In the genomic region with DNA sequence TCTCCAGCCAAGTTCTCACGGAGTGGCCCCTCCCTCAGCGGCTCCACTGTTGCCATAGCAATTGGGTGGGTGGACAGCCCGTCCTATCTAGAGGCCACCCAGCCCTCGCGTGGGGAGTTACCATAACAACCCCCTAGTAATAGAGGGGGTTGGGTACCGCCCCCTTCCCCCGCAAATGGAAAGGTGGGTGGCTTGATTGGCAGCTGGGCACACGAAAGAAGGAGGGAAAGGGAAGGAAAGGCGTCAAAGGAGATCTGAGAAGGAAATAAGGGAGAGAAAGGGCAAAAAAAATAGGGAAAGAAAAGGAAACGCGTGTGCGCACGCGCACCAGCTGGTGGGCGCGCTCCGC, we compare ENCODE assay signal across 10 cellular contexts. TPM values are rescaled to one million over a fixed set of nuclear protein-coding genes. Genes with fewer than 3 reads are reported as not detected.
DNase-seq lines count a peak whose midpoint lies in the region; ATAC-seq and TF ChIP-seq lines count a peak whose summit lies in the region.
"Not testable (repeated sequence)": the region's sequence is repeated elsewhere in the genome, so short reads cannot be mapped to it uniquely, and the experiment has no call there.
"Had no signal": no experiment of that assay in that cellular context is flagged by ENCODE, and none has a peak within 500 bp of the region (broad histone marks: within the 10 kb centered on the region; RNA-seq: fewer than 3 reads in every experiment).

No MANE protein-coding gene starts in this region.

- H3K36me3 ChIP-seq in upper lobe of right lung = not testable (repeated sequence)

- not testable (repeated sequence) for H3K9me3 ChIP-seq in iPS-18c (ENCODE audit: control insufficient read depth, insufficient read depth, low read length); upper lobe of right lung

- POLR2A ChIA-PET in activated CD4-positive, alpha-beta memory T cell treated with anti-CD3 and anti-CD28 coated beads, Interleukin-2, amount 10 ng/mL, durations not matched to agents 7 days and 5 days (lab: Charles Lee) = interaction anchor here (1.0 to 1.4 kb wide), 2 partner anchors 25 to 29 kb away, joined by 3 to 4 read pairs; no protein-coding TSS in a partner anchor

- H3K36me3 Mint-ChIP-seq in IgD-negative memory B cell; osteocyte (ENCODE audit: unreplicated experiment): not testable (repeated sequence)
- H3K36me3 Mint-ChIP-seq in activated CD4-positive, alpha-beta memory T cell treated with anti-CD3 and anti-CD28 coated beads, Interleukin-2, amount 10 ng/mL, durations not matched to agents 7 days and 5 days (ENCODE audit: low read depth) = peaks cover 14% of the 10 kb centered on the region

- peak overlapping the region; percentile 83 to 97 (median 94) for H3K4me3 Mint-ChIP-seq in IgD-negative memory B cell
- peak overlapping the region; percentile 81 for H3K4me3 Mint-ChIP-seq in activated CD4-positive, alpha-beta memory T cell treated with anti-CD3 and anti-CD28 coated beads, Interleukin-2, amount 10 ng/mL, durations not matched to agents 7 days and 5 days
- H3K4me3 Mint-ChIP-seq in osteocyte (ENCODE audit: unreplicated experiment) = peak overlapping the region; percentile 91

- not testable (repeated sequence) for TF ChIP-seq POLR2A in GM18505 (IDR thresholded peaks at IDR 0.05; ENCODE audit: borderline replicate concordance, extremely low read depth, insufficient read depth, insufficient read length)

- H3K4me1 Mint-ChIP-seq in IgD-negative memory B cell (peaks cover 14 to 25% (median 24%) of the 10 kb centered on the region in 3 donors), osteocyte (ENCODE audit: unreplicated experiment) (peaks cover 35% of the 10 kb centered on the region)
- H3K4me1 Mint-ChIP-seq in activated CD4-positive, alpha-beta memory T cell treated with anti-CD3 and anti-CD28 coated beads, Interleukin-2, amount 10 ng/mL, durations not matched to agents 7 days and 5 days = peaks cover 34% of the 10 kb centered on the region

- peak overlapping the region; percentile 92 to 97 for H3K27ac ChIP-seq in coronary artery
- H3K27ac ChIP-seq in upper lobe of right lung = peak overlapping the region; percentile 90

- H3K27ac Mint-ChIP-seq in IgD-negative memory B cell (peak overlapping the region; percentile 89 to 98 (median 96)), osteocyte (ENCODE audit: unreplicated experiment) (peak overlapping the region; percentile 97)
- H3K27ac Mint-ChIP-seq in activated CD4-positive, alpha-beta memory T cell treated with anti-CD3 and anti-CD28 coated beads, Interleukin-2, amount 10 ng/mL, durations not matched to agents 7 days and 5 days = peak overlapping the region; percentile 77

- H3K27me3 Mint-ChIP-seq in IgD-negative memory B cell; activated CD4-positive, alpha-beta memory T cell treated with anti-CD3 and anti-CD28 coated beads, Interleukin-2, amount 10 ng/mL, durations not matched to agents 7 days and 5 days; osteocyte (ENCODE audit: unreplicated experiment): not testable (repeated sequence)

- CTCF ChIA-PET in activated CD4-positive, alpha-beta memory T cell treated with anti-CD3 and anti-CD28 coated beads, Interleukin-2, amount 10 ng/mL, durations not matched to agents 7 days and 5 days (lab: Charles Lee) = not testable (repeated sequence)

- intact Hi-C loops in upper lobe of right lung (cut with DNase I) = not testable (repeated sequence)

- H3K27me3 ChIP-seq in upper lobe of right lung = not testable (repeated sequence)

- not testable (repeated sequence) for H3K9me3 Mint-ChIP-seq in IgD-negative memory B cell; activated CD4-positive, alpha-beta memory T cell treated with anti-CD3 and anti-CD28 coated beads, Interleukin-2, amount 10 ng/mL, durations not matched to agents 7 days and 5 days; osteocyte (ENCODE audit: unreplicated experiment)

- not testable (repeated sequence) for TF ChIP-seq CTCF in HFF-Myc (IDR thresholded peaks at IDR 0.05; ENCODE audit: low read depth, low read length, missing control alignments); coronary artery (IDR thresholded peaks at IDR 0.05); osteocyte (IDR thresholded peaks at IDR 0.05); upper lobe of right lung (IDR thresholded peaks at IDR 0.05)

- ATAC-seq in GM18505 (IDR thresholded peaks at IDR 0.05; ENCODE audit: unreplicated experiment) (peak; percentile 5), upper lobe of right lung (peak; percentile 1)

- H3K4me3 ChIP-seq in HFF-Myc (replicated peaks; ENCODE audit: low read depth, low read length) (peak overlapping the region; percentile 85), coronary artery (peak overlapping the region; percentile 100), iPS-18c (ENCODE audit: insufficient read depth, low read depth, low read length) (peak overlapping the region; percentile 86), upper lobe of right lung (peak overlapping the region; percentile 98)

- peaks cover 28% of the 10 kb centered on the region for H3K4me1 ChIP-seq in upper lobe of right lung

- DNase-seq in HFF-Myc (ENCODE audit: extremely low read depth, low read depth); activated CD4-positive, alpha-beta memory T cell treated with anti-CD3 and anti-CD28 coated beads, Interleukin-2, amount 10 ng/mL, durations not matched to agents 7 days and 5 days; coronary artery (ENCODE audit: low spot score); osteocyte (ENCODE audit: extremely low spot score, unreplicated experiment); upper lobe of right lung: not testable (repeated sequence)

RNA-seq across cellular contexts. Expression of a gene that starts 0.3 kb away (rescaled TPM):
- polyA plus RNA-seq in IgD-negative memory B cell = 21.4 TPM
- total RNA-seq in activated CD4-positive, alpha-beta memory T cell treated with anti-CD3 and anti-CD28 coated beads, Interleukin-2, amount 10 ng/mL, durations not matched to agents 7 days and 5 days = 100 to 1,000 TPM; 107 to 109 TPM
- total RNA-seq in osteocyte = 93.2 and 93.3 TPM in 2 replicates
- total RNA-seq in upper lobe of right lung = 121 TPM

RNA-seq across cellular contexts. Expression of a gene that starts 25.9 kb away (rescaled TPM):
- 4.9 TPM for polyA plus RNA-seq in IgD-negative memory B cell
- total RNA-seq in activated CD4-positive, alpha-beta memory T cell treated with anti-CD3 and anti-CD28 coated beads, Interleukin-2, amount 10 ng/mL, durations not matched to agents 7 days and 5 days = 10 to 100 TPM; 17.4 to 20.7 TPM
- total RNA-seq in osteocyte (49.3 and 52.2 TPM in 2 replicates), upper lobe of right lung (33.4 TPM)

RNA-seq across cellular contexts. Expression of a gene that starts 36.8 kb away (rescaled TPM):
- polyA plus RNA-seq in IgD-negative memory B cell = 261 TPM
- total RNA-seq in activated CD4-positive, alpha-beta memory T cell treated with anti-CD3 and anti-CD28 coated beads, Interleukin-2, amount 10 ng/mL, durations not matched to agents 7 days and 5 days = 100 to 1,000 TPM; 118 to 121 TPM
- total RNA-seq in osteocyte (119 TPM in 2 replicates), upper lobe of right lung (91.0 TPM)

RNA-seq across cellular contexts. Expression of a gene that starts 44.0 kb away (rescaled TPM):
- polyA plus RNA-seq in IgD-negative memory B cell = not detected
- not detected for total RNA-seq in activated CD4-positive, alpha-beta memory T cell treated with anti-CD3 and anti-CD28 coated beads, Interleukin-2, amount 10 ng/mL, durations not matched to agents 7 days and 5 days
- total RNA-seq in osteocyte (not detected in 2 replicates), upper lobe of right lung (not detected)
- total RNA-seq: activated CD8-positive, alpha-beta memory T cell treated with anti-CD3 and anti-CD28 coated beads for 36 hours; dermis blood vessel endothelial cell had no signal
